In genomic region chr18:2932247-2933181, GRCh38 we compare ENCODE assay signal across 8 cellular contexts.
A peak's percentile ranks its signal among the peaks of the same experiment; 100 is the strongest.
DNase-seq lines count a peak whose midpoint lies in the region; ATAC-seq and TF ChIP-seq lines count a peak whose summit lies in the region.

No MANE protein-coding gene starts in this region.

- no peaks in the 10 kb centered on the region for H3K4me1 ChIP-seq in RWPE2 (ENCODE audit: insufficient read depth, poor library complexity, severe bottlenecking)
- peaks cover 0 to 5% of the 10 kb centered on the region in 2 donors for H3K4me1 ChIP-seq in thyroid gland

- H3K36me3 ChIP-seq in RWPE2 (ENCODE audit: low read depth), result peaks cover 46% of the 10 kb centered on the region
- H3K36me3 ChIP-seq in thyroid gland, result peaks cover 15% of the 10 kb centered on the region in 2 donors

- H3K4me1 Mint-ChIP-seq in central memory CD8-positive, alpha-beta T cell, result peaks cover 18% of the 10 kb centered on the region

- no peaks in the 10 kb centered on the region for H3K9me3 Mint-ChIP-seq in central memory CD8-positive, alpha-beta T cell

- peak overlapping the region; percentile 67 for H3K27ac Mint-ChIP-seq in central memory CD8-positive, alpha-beta T cell (ENCODE audit: low read depth)

- H3K4me3 Mint-ChIP-seq in central memory CD8-positive, alpha-beta T cell, result no peak overlapping the region

- TF ChIP-seq CTCF in RWPE2 (IDR thresholded peaks at IDR 0.05; ENCODE audit: poor library complexity, severe bottlenecking) (peak; percentile 89), thyroid gland (IDR thresholded peaks at IDR 0.05) (peak; percentile 38 to 85 (median 68))

- no peaks in the 10 kb centered on the region for H3K27me3 Mint-ChIP-seq in central memory CD8-positive, alpha-beta T cell

- no peak overlapping the region for H3K4me3 ChIP-seq in RWPE2 (ENCODE audit: severe bottlenecking)
- H3K4me3 ChIP-seq in thyroid gland (replicated peaks in 1 of 3), result no peak overlapping the region

- peaks cover 62% of the 10 kb centered on the region for H3K36me3 Mint-ChIP-seq in central memory CD8-positive, alpha-beta T cell (ENCODE audit: insufficient read depth)

- H3K27me3 ChIP-seq in RWPE2 (ENCODE audit: insufficient read depth, poor library complexity, severe bottlenecking) (no peaks in the 10 kb centered on the region), thyroid gland (no peaks in the 10 kb centered on the region)

- H3K9me3 ChIP-seq in RWPE2 (ENCODE audit: severe bottlenecking), result no peaks in the 10 kb centered on the region
- no peaks in the 10 kb centered on the region for H3K9me3 ChIP-seq in thyroid gland

- 51 to 52% methylated on average over 10 of the region's 10 CpGs for WGBS in thyroid gland, 2 donors

- TF ChIP-seq POLR2A in thyroid gland (IDR thresholded peaks at IDR 0.05), result no peak

- ATAC-seq in RWPE2 (ENCODE audit: low read depth), result no peak; the same call in 1 of the 3 replicates
- ATAC-seq in central memory CD8-positive, alpha-beta T cell (replicated peaks; ENCODE audit: extremely low read depth, poor library complexity, severe bottlenecking), result peak; percentile 60

- H3K27ac ChIP-seq in RWPE2 (ENCODE audit: poor library complexity, severe bottlenecking) (no peak overlapping the region), thyroid gland (no peak overlapping the region)

- intact Hi-C loops in thyroid gland (cut with DNase I), result loop anchor here (5.0 to 10.0 kb wide), 4 partner anchors 52 to 310 kb away; no protein-coding TSS in a partner anchor

- peak in 5 of 6 experiments; percentile 26 to 81 (median 32) for DNase-seq in stimulated activated naive CD4-positive, alpha-beta T cell (lab: John Stamatoyannopoulos, UW)
- no peak for DNase-seq in stimulated activated naive CD4-positive, alpha-beta T cell treated with Interleukin-2 at 50 U/mL for 16 hours (lab: John Stamatoyannopoulos, UW)
- DNase-seq in LHCN-M2 (ENCODE audit: low read depth) (peak; percentile 63), RWPE2 (ENCODE audit: low spot score) (no peak), left kidney (ENCODE audit: low read depth, low spot score) (peak; percentile 88), thyroid gland (peak in 1 of 2 donors; percentile 20), ureter (ENCODE audit: low spot score) (no peak)
- DNase-seq in central memory CD8-positive, alpha-beta T cell (ENCODE audit: low spot score in 2 of 2), result peak in 1 of 2 donors; percentile 52

Comparison
In these comparisons a context has a peak if more than half of its experiments do, and no peak if none do; other contexts are left out.
1. DNase-seq: peak in stimulated activated naive CD4-positive, alpha-beta T cell (5 of 6), LHCN-M2 (single experiment) and left kidney (single experiment); none in stimulated activated naive CD4-positive, alpha-beta T cell treated with Interleukin-2 at 50 U/mL for 16 hours (single experiment), RWPE2 (single experiment) and ureter (single experiment).